In genomic region chr9:35172878-35173277, GRCh38 we compare ENCODE assay signal across 26 cellular contexts. TPM values are rescaled to one million over a fixed set of nuclear protein-coding genes. Genes with fewer than 3 reads are reported as not detected.
DNase-seq lines count a peak whose midpoint lies in the region; ATAC-seq, FAIRE-seq and TF ChIP-seq lines count a peak whose summit lies in the region.
"Had no signal": no experiment of that assay in that cellular context is flagged by ENCODE, and none has a peak within 500 bp of the region (broad histone marks: within the 10 kb centered on the region; RNA-seq: fewer than 3 reads in every experiment).

No MANE protein-coding gene starts in this region.

- CTCF ChIA-PET in endothelial cell of umbilical vein (lab: Charles Lee), result interaction anchor here (1.1 to 1.4 kb wide), 3 partner anchors 10 to 212 kb away, joined by 3 read pairs; no protein-coding TSS in a partner anchor

- no peak overlapping the region for H3K4me3 ChIP-seq in endothelial cell of umbilical vein (replicated peaks in 1 of 3; ENCODE audit: insufficient read depth in 1 of 3, low read depth in 1 of 3, low read length in 3 of 3)
- no peak overlapping the region for H3K4me3 ChIP-seq in brain microvascular endothelial cell (ENCODE audit: low read depth, low read length)
- H3K4me3 ChIP-seq: breast epithelium, GM23248, K562, upper lobe of left lung had no signal

- in situ Hi-C loops in brain microvascular endothelial cell (cut with HindIII; ENCODE audit: low pct_ligation_motif_present, low sequenced_read_pairs), result no loop called here

- no TSS peak for BruUV-seq in endothelial cell of umbilical vein (replicated peaks; lab: Mats Ljungman, UMichigan)

- no peaks in the 10 kb centered on the region for H3K27me3 ChIP-seq in endothelial cell of umbilical vein (ENCODE audit: control insufficient read depth in 2 of 2, insufficient read depth in 2 of 2, low read length in 2 of 2)
- H3K27me3 ChIP-seq in brain microvascular endothelial cell (replicated peaks), result no peaks in the 10 kb centered on the region
- H3K27me3 ChIP-seq: breast epithelium, upper lobe of left lung had no signal

- DNase-seq in COR-L47 (lab: John Stamatoyannopoulos, UW) (peak; percentile 86), NCI-H1092 (lab: John Stamatoyannopoulos, UW) (peak; percentile 59), NCI-H748 (lab: John Stamatoyannopoulos, UW; ENCODE audit: unreplicated experiment) (peak; percentile 96), endothelial cell of umbilical vein (ENCODE audit: low read depth, low spot score) (no peak), 8988T (no peak), brain microvascular endothelial cell (no peak)
- DNase-seq: activated CD4-positive, alpha-beta memory T cell treated with anti-CD3 and anti-CD28 coated beads, Interleukin-2, amount 10 ng/mL, durations not matched to agents 7 days and 5 days; activated CD8-positive, alpha-beta memory T cell treated with anti-CD3 and anti-CD28 coated beads, Interleukin-2, amount 50 U/mL, for 48 hours; activated naive CD4-positive, alpha-beta T cell treated with anti-CD3 and anti-CD28 coated beads, Interleukin-2, amount 10 ng/mL, durations not matched to agents 7 days and 5 days; GM23248; immature natural killer cell; left cardiac atrium; natural killer cell; NCI-H1436 treated with DMSO at 0.1 percent for 48 hours; NCI-H2171; NCI-H524 treated with DMSO at 0.1 percent for 48 hours; Right ventricle myocardium superior; substantia nigra; T-helper 9 cell; upper lobe of left lung had no signal

- H3K9me1 ChIP-seq in endothelial cell of umbilical vein (replicated peaks; ENCODE audit: control insufficient read depth, extremely low read depth, insufficient read depth, low read length), result no peaks in the 10 kb centered on the region

- POLR2A ChIA-PET in endothelial cell of umbilical vein (lab: Charles Lee), result no interaction called here

- ATAC-seq in HG03025 (IDR thresholded peaks at IDR 0.05; ENCODE audit: low FRiP score, unreplicated experiment), result no peak
- ATAC-seq: K562; left cardiac atrium; natural killer cell; Panc1; stimulated activated effector memory CD8-positive, alpha-beta T cell treated with anti-CD3 and anti-CD28 coated beads, Interleukin-12 subunit alpha, Interleukin-12 subunit beta, amount 100 ng/mL, for 72 hours had no signal

- H4K20me1 ChIP-seq in endothelial cell of umbilical vein (replicated peaks; ENCODE audit: control insufficient read depth, extremely low read depth, insufficient read depth, low read length), result no peaks in the 10 kb centered on the region

- no peak for TF ChIP-seq CTCF in endothelial cell of umbilical vein (IDR thresholded peaks at IDR 0.05; ENCODE audit: extremely low read depth in 1 of 2, insufficient read depth in 1 of 2, low read depth in 1 of 2, low read length in 2 of 2)
- no peak for TF ChIP-seq CTCF in brain microvascular endothelial cell (IDR thresholded peaks at IDR 0.05; ENCODE audit: low read depth, low read length, missing control alignments)

- H3K4me2 ChIP-seq in endothelial cell of umbilical vein (ENCODE audit: insufficient read depth, low read length), result no peak overlapping the region

- H2AFZ ChIP-seq in endothelial cell of umbilical vein (ENCODE audit: low read depth, low read length), result no peak overlapping the region
- H2AFZ ChIP-seq: GM23248 had no signal

- peak; percentile 35 for FAIRE-seq in endothelial cell of umbilical vein (lab: Jason Lieb, UNC)
- FAIRE-seq: GM18507, K562 had no signal

- dilution Hi-C loops in endothelial cell of umbilical vein (cut with MboI; ENCODE audit: extremely low pct_ligation_motif_present, low sequenced_read_pairs), result no loop called here

- H3K79me2 ChIP-seq in endothelial cell of umbilical vein (ENCODE audit: control insufficient read depth, insufficient read depth, low read length), result peaks cover 32% of the 10 kb centered on the region

- H3K9ac ChIP-seq in endothelial cell of umbilical vein (replicated peaks; ENCODE audit: extremely low read depth, insufficient read depth, low read length), result no peak overlapping the region
- H3K9ac ChIP-seq: GM23248 had no signal

- intact Hi-C loops in endothelial cell of umbilical vein (cut with micrococcal nuclease), result no loop called here

- H3K27ac ChIP-seq in endothelial cell of umbilical vein (ENCODE audit: insufficient read depth, low read depth, low read length), result no peak overlapping the region
- no peak overlapping the region for H3K27ac ChIP-seq in brain microvascular endothelial cell
- H3K27ac ChIP-seq: breast epithelium, GM23248, upper lobe of left lung had no signal

- H3K4me1 ChIP-seq in endothelial cell of umbilical vein (ENCODE audit: control insufficient read depth, extremely low read depth, insufficient read depth, low read length), result peaks cover 9% of the 10 kb centered on the region
- H3K4me1 ChIP-seq: breast epithelium had no signal

- no peak for TF ChIP-seq POLR2A in endothelial cell of umbilical vein (IDR thresholded peaks at IDR 0.05; ENCODE audit: low read depth, low read length)

- H3K9me3 ChIP-seq in endothelial cell of umbilical vein (replicated peaks; ENCODE audit: control insufficient read depth, insufficient read depth, low read length), result no peaks in the 10 kb centered on the region
- H3K9me3 ChIP-seq: breast epithelium, upper lobe of left lung had no signal

- H3K36me3 ChIP-seq in endothelial cell of umbilical vein (ENCODE audit: control insufficient read depth in 2 of 2, extremely low read depth in 1 of 2, insufficient read depth in 2 of 2, low read length in 2 of 2) (no peaks in the 10 kb centered on the region), brain microvascular endothelial cell (replicated peaks) (no peaks in the 10 kb centered on the region)
- H3K36me3 ChIP-seq: breast epithelium had no signal

TF ChIP-seq in endothelial cell of umbilical vein, 7 proteins besides CTCF, POLR2A, EP300 and RAD21:
- no peak for TF ChIP-seq JUN (IDR thresholded peaks at IDR 0.05; ENCODE audit: borderline replicate concordance, insufficient read depth, insufficient read length, low read depth)
- TF ChIP-seq MYC (IDR thresholded peaks at IDR 0.05; ENCODE audit: low read depth, low read length), result no peak
- TF ChIP-seq, protein P1, sequence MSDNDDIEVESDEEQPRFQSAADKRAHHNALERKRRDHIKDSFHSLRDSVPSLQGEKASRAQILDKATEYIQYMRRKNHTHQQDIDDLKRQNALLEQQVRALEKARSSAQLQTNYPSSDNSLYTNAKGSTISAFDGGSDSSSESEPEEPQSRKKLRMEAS (IDR thresholded peaks at IDR 0.05; ENCODE audit: insufficient read depth, insufficient read length), result no peak
- TF ChIP-seq GATA2 (IDR thresholded peaks at IDR 0.05; ENCODE audit: insufficient read depth, insufficient read length, low read depth, low read length), result no peak
- no peak for TF ChIP-seq EZH2 (IDR thresholded peaks at IDR 0.05; ENCODE audit: borderline replicate concordance, low read depth, low read length, severe bottlenecking)
- no peak for TF ChIP-seq FOS (IDR thresholded peaks at IDR 0.05; ENCODE audit: borderline replicate concordance, insufficient read depth, low read length)
- no peak for TF ChIP-seq POLR2AphosphoS5 (IDR thresholded peaks at IDR 0.05; ENCODE audit: insufficient read depth, low read depth, low read length)

RNA-seq across cellular contexts. Expression of gene UNC13B, which starts 11.1 kb away (rescaled TPM):
- total RNA-seq in endothelial cell of umbilical vein, result 44.2 and 46.2 TPM in 2 replicates
- 27.3 and 30.1 TPM in 2 replicates for polyA plus RNA-seq in endothelial cell of umbilical vein
- 28.1 and 31.0 TPM in 2 replicates for polyA plus RNA-seq in endothelial cell of umbilical vein (2011; cell fraction: cytosol; rRNA removed)
- 94.9 and 99.0 TPM in 2 replicates for polyA plus RNA-seq in endothelial cell of umbilical vein (2011; cell fraction: nucleus; rRNA removed)
- 31.9 and 37.7 TPM in 2 replicates for polyA plus RNA-seq in endothelial cell of umbilical vein (2012)
- 81.9 and 82.7 TPM in 2 replicates for polyA minus RNA-seq in endothelial cell of umbilical vein
- 17.8 TPM for polyA minus RNA-seq in endothelial cell of umbilical vein (2011; cell fraction: cytosol; rRNA and poly(A)+ RNA removed)
- polyA minus RNA-seq in endothelial cell of umbilical vein (2011; cell fraction: nucleus; rRNA and poly(A)+ RNA removed), result 44.1 and 58.2 TPM in 2 replicates

RNA-seq across cellular contexts. Expression of gene ATOSB, which starts 57.2 kb away (rescaled TPM):
- total RNA-seq in endothelial cell of umbilical vein, result 34.7 and 39.4 TPM in 2 replicates
- 58.0 and 69.6 TPM in 2 replicates for polyA plus RNA-seq in endothelial cell of umbilical vein
- 40.5 and 44.3 TPM in 2 replicates for polyA plus RNA-seq in endothelial cell of umbilical vein (2011; cell fraction: cytosol; rRNA removed)
- polyA plus RNA-seq in endothelial cell of umbilical vein (2011; cell fraction: nucleus; rRNA removed), result 63.3 and 68.1 TPM in 2 replicates
- 39.3 and 47.8 TPM in 2 replicates for polyA plus RNA-seq in endothelial cell of umbilical vein (2012)
- 36.1 and 38.5 TPM in 2 replicates for polyA minus RNA-seq in endothelial cell of umbilical vein
- 3.2 TPM for polyA minus RNA-seq in endothelial cell of umbilical vein (2011; cell fraction: cytosol; rRNA and poly(A)+ RNA removed)
- polyA minus RNA-seq in endothelial cell of umbilical vein (2011; cell fraction: nucleus; rRNA and poly(A)+ RNA removed), result 13.1 and 14.2 TPM in 2 replicates

Comparison
In these comparisons a context has a peak if more than half of its experiments do, and no peak if none do; other contexts are left out.
1. DNase-seq: peak in COR-L47 (single experiment), NCI-H1092 (single experiment) and NCI-H748 (single experiment); none in endothelial cell of umbilical vein (single experiment), 8988T (single experiment) and brain microvascular endothelial cell (single experiment).